Comparison of ENCODE assay signal across 24 cellular contexts in genomic region chr7:79185605-79186004, GRCh38.
DNase-seq lines count a peak whose midpoint lies in the region; ATAC-seq, FAIRE-seq and TF ChIP-seq lines count a peak whose summit lies in the region.
"Had no signal": no experiment of that assay in that cellular context is flagged by ENCODE, and none has a peak within 500 bp of the region (broad histone marks: within the 10 kb centered on the region; RNA-seq: fewer than 3 reads in every experiment).

No MANE protein-coding gene starts in this region.

- no peak overlapping the region for H2BK15ac ChIP-seq in IMR-90 (ENCODE audit: low read depth, low read length)

- H3K4ac ChIP-seq in IMR-90 (ENCODE audit: low read depth, low read length), result no peak overlapping the region

- no peak overlapping the region for H3K4me2 ChIP-seq in IMR-90 (ENCODE audit: low read depth, low read length)
- H3K4me2 ChIP-seq: BLaER1 treated with 17β-estradiol and CSF1 and Interleukin-3, amounts not matched to agents 10 nM and 100 nM; GM23338 had no signal

- POLR2A ChIA-PET in IMR-90 (lab: Charles Lee; ENCODE audit: unreplicated experiment) (no interaction called here), A673 (lab: Charles Lee; ENCODE audit: low non-redundant PET) (no interaction called here)

- H2BK5ac ChIP-seq in IMR-90 (ENCODE audit: low read depth, low read length, poor library complexity, severe bottlenecking), result no peak overlapping the region

- FAIRE-seq in H54 (lab: Jason Lieb, UNC) (peak; percentile 64), D721Med (lab: Jason Lieb, UNC) (no peak)
- FAIRE-seq: A204.1, G401.6 had no signal

- BruUV-seq in IMR-90 (replicated peaks; lab: Mats Ljungman, UMichigan) (no TSS peak), A673 (replicated peaks; lab: Mats Ljungman, UMichigan) (no TSS peak)

- H3K27me3 ChIP-seq in IMR-90 (ENCODE audit: control insufficient read depth, insufficient read depth, low read length), result no peaks in the 10 kb centered on the region
- no peaks in the 10 kb centered on the region for H3K27me3 ChIP-seq in foreskin keratinocyte
- no peaks in the 10 kb centered on the region for H3K27me3 ChIP-seq in A673 (replicated peaks; ENCODE audit: insufficient read depth, low read depth, low read length, poor library complexity)
- H3K27me3 ChIP-seq: BLaER1 treated with 17β-estradiol and CSF1 and Interleukin-3, amounts not matched to agents 10 nM and 100 nM; MG63 had no signal

- TF ChIP-seq POLR2A in H54 (IDR thresholded peaks at IDR 0.05; ENCODE audit: low read depth, low read length) (no peak), IMR-90 (IDR thresholded peaks at IDR 0.05; ENCODE audit: low read depth, low read length) (no peak)

- H3K14ac ChIP-seq in IMR-90 (replicated peaks; ENCODE audit: low read depth, low read length), result no peak overlapping the region

- H2AFZ ChIP-seq in IMR-90 (replicated peaks; ENCODE audit: low read length, poor library complexity), result no peak overlapping the region
- H2AFZ ChIP-seq: GM23338 had no signal

- TF ChIP-seq CTCF in IMR-90 (conservative IDR thresholded peaks at IDR 0.05; ENCODE audit: low read depth, low read length) (no peak), foreskin keratinocyte (conservative IDR thresholded peaks at IDR 0.05) (no peak), A673 (conservative IDR thresholded peaks at IDR 0.05; ENCODE audit: low read depth, low read length) (no peak), D721Med (IDR thresholded peaks at IDR 0.05; ENCODE audit: insufficient read depth, missing control alignments) (no peak)

- dilution Hi-C loops in IMR-90 (cut with HindIII; ENCODE audit: low sequenced_read_pairs, unreplicated experiment), result no loop called here

- H3K4me1 ChIP-seq in IMR-90 (ENCODE audit: control insufficient read depth, insufficient read depth, low read length), result no peaks in the 10 kb centered on the region
- H3K4me1 ChIP-seq in foreskin keratinocyte, result peaks cover 29% of the 10 kb centered on the region
- no peaks in the 10 kb centered on the region for H3K4me1 ChIP-seq in A673 (ENCODE audit: insufficient read depth, low read length, poor library complexity, severe bottlenecking)

- no peak overlapping the region for H3K23ac ChIP-seq in IMR-90 (ENCODE audit: low read depth, low read length)

- H4K8ac ChIP-seq in IMR-90 (ENCODE audit: low read depth in 2 of 2, low read length in 2 of 2), result no peak overlapping the region

- ATAC-seq in IMR-90 (ENCODE audit: low read depth) (no peak), foreskin keratinocyte (peak; percentile 99), HG03457 (IDR thresholded peaks at IDR 0.05; ENCODE audit: unreplicated experiment) (no peak)
- ATAC-seq: GM23338 had no signal

- H3K56ac ChIP-seq in IMR-90 (ENCODE audit: extremely low read depth, insufficient read depth, low read length), result no peak overlapping the region

- no peak overlapping the region for H4K91ac ChIP-seq in IMR-90 (ENCODE audit: insufficient read depth, low read depth, low read length)

- no peaks in the 10 kb centered on the region for H3K9me3 ChIP-seq in IMR-90 (ENCODE audit: control insufficient read depth, insufficient read depth, low read length)
- no peaks in the 10 kb centered on the region for H3K9me3 ChIP-seq in A673 (ENCODE audit: low read depth, low read length, poor library complexity, severe bottlenecking)
- H3K9me3 ChIP-seq: HAP-1, MG63 had no signal

- DNase-seq in H54 (ENCODE audit: insufficient read length, low spot score) (no peak), IMR-90 (peak; percentile 20), amniotic epithelial cell (ENCODE audit: low read depth) (peak; percentile 24), foreskin keratinocyte (peak; percentile 98 to 99), A673 (ENCODE audit: low spot score) (no peak), NCI-H82 (lab: John Stamatoyannopoulos, UW) (no peak), D721Med (ENCODE audit: insufficient read length, low spot score) (no peak)
- DNase-seq: AML-193; CD4-positive, alpha-beta T cell; DMS53; KBM-7; MG63; NCI-H1105 treated with DMSO at 0.1 percent for 48 hours; NCI-H146; NCI-H1930; NCI-H2107; SHP77; T-helper 1 cell had no signal

- no peak overlapping the region for H2BK20ac ChIP-seq in IMR-90 (ENCODE audit: low read depth, low read length)

- intact Hi-C loops in IMR-90 (cut with micrococcal nuclease), result no loop called here
- intact Hi-C loops in A673 (cut with micrococcal nuclease; ENCODE audit: unreplicated experiment), result no loop called here

- no peaks in the 10 kb centered on the region for H4K20me1 ChIP-seq in IMR-90 (ENCODE audit: insufficient read depth, low read length)
- H4K20me1 ChIP-seq: BLaER1 treated with 17β-estradiol and CSF1 and Interleukin-3, amounts not matched to agents 10 nM and 100 nM had no signal

- CTCF ChIA-PET in IMR-90 (lab: Yijun Ruan, JAX) (no interaction called here), A673 (lab: Charles Lee) (no interaction called here)

- TF ChIP-seq RAD21 in IMR-90 (IDR thresholded peaks at IDR 0.05; ENCODE audit: low read length), result no peak

- H4K5ac ChIP-seq in IMR-90 (ENCODE audit: low read depth, low read length), result no peak overlapping the region

- H3K18ac ChIP-seq in IMR-90 (ENCODE audit: low read depth, low read length), result no peak overlapping the region

- in situ Hi-C loops in IMR-90 (cut with MboI; ENCODE audit: low sequenced_read_pairs), result no loop called here

- H2AK9ac ChIP-seq in IMR-90 (replicated peaks; ENCODE audit: low read depth, low read length, poor library complexity), result no peak overlapping the region

- H3K79me1 ChIP-seq in IMR-90 (ENCODE audit: low read depth in 1 of 2, low read length in 2 of 2), result peaks cover 0 to 4% of the 10 kb centered on the region in 2 experiments; a peak in 2 of 4 replicates

- no peak overlapping the region for H3K9ac ChIP-seq in IMR-90 (ENCODE audit: low read depth, low read length)
- H3K9ac ChIP-seq: BLaER1 treated with 17β-estradiol and CSF1 and Interleukin-3, amounts not matched to agents 10 nM and 100 nM had no signal

- no peak overlapping the region for H3K27ac ChIP-seq in IMR-90 (ENCODE audit: insufficient read depth, low read length)
- no peak overlapping the region for H3K27ac ChIP-seq in foreskin keratinocyte
- no peak overlapping the region for H3K27ac ChIP-seq in A673 (ENCODE audit: low read depth, low read length, poor library complexity, severe bottlenecking)
- H3K27ac ChIP-seq: BLaER1 treated with 17β-estradiol and CSF1 and Interleukin-3, amounts not matched to agents 10 nM and 100 nM had no signal

- H2AK5ac ChIP-seq in IMR-90 (ENCODE audit: low read depth, low read length), result no peak overlapping the region

- H3K4me3 ChIP-seq in IMR-90 (ENCODE audit: insufficient read depth, low read depth, low read length), result no peak overlapping the region
- H3K4me3 ChIP-seq in A673 (ENCODE audit: low read depth, low read length, poor library complexity, severe bottlenecking), result no peak overlapping the region
- H3K4me3 ChIP-seq: BLaER1 treated with 17β-estradiol and CSF1 and Interleukin-3, amounts not matched to agents 10 nM and 100 nM; GM23338; HAP-1; MG63 had no signal

- H3K36me3 ChIP-seq in IMR-90 (ENCODE audit: control insufficient read depth, insufficient read depth, low read length) (no peaks in the 10 kb centered on the region), A673 (ENCODE audit: insufficient read depth, low read length, poor library complexity, severe bottlenecking) (no peaks in the 10 kb centered on the region)
- H3K36me3 ChIP-seq: BLaER1 treated with 17β-estradiol and CSF1 and Interleukin-3, amounts not matched to agents 10 nM and 100 nM; HAP-1; MG63 had no signal

- H2BK120ac ChIP-seq in IMR-90 (ENCODE audit: low read depth, low read length), result no peak overlapping the region

- H3K9me1 ChIP-seq in IMR-90 (ENCODE audit: insufficient read depth, low read length), result no peaks in the 10 kb centered on the region

- WGBS in IMR-90 (ENCODE audit: extremely low coverage in 2 of 2, insufficient read length in 1 of 2), 2 experiments, result no CpG with 5 or more reads among the region's 2 CpGs

TF ChIP-seq in IMR-90, 13 proteins besides CTCF, POLR2A, EP300 and RAD21:
- TF ChIP-seq NFE2L2 (IDR thresholded peaks at IDR 0.05; ENCODE audit: low read depth, low read length) (no peak), FOS (IDR thresholded peaks at IDR 0.05; ENCODE audit: low read depth, low read length) (no peak), SMC3 (IDR thresholded peaks at IDR 0.05; ENCODE audit: low read depth, low read length) (no peak), MAZ (IDR thresholded peaks at IDR 0.05; ENCODE audit: borderline replicate concordance, low read depth, low read length) (no peak), BHLHE40 (IDR thresholded peaks at IDR 0.05; ENCODE audit: low read depth, low read length) (no peak), MAFK (IDR thresholded peaks at IDR 0.05; ENCODE audit: low read depth, low read length) (no peak), CHD1 (IDR thresholded peaks at IDR 0.05; ENCODE audit: low read depth, low read length) (no peak), RCOR1 (IDR thresholded peaks at IDR 0.05; ENCODE audit: insufficient replicate concordance, low read length) (no peak), RFX5 (IDR thresholded peaks at IDR 0.05; ENCODE audit: low read depth, low read length) (no peak), MXI1 (IDR thresholded peaks at IDR 0.05; ENCODE audit: borderline replicate concordance, low read depth, low read length) (no peak)
- TF ChIP-seq, protein P1, sequence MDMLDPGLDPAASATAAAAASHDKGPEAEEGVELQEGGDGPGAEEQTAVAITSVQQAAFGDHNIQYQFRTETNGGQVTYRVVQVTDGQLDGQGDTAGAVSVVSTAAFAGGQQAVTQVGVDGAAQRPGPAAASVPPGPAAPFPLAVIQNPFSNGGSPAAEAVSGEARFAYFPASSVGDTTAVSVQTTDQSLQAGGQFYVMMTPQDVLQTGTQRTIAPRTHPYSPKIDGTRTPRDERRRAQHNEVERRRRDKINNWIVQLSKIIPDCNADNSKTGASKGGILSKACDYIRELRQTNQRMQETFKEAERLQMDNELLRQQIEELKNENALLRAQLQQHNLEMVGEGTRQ (IDR thresholded peaks at IDR 0.05; ENCODE audit: low read depth, low read length), result no peak
- TF ChIP-seq, protein P2, sequence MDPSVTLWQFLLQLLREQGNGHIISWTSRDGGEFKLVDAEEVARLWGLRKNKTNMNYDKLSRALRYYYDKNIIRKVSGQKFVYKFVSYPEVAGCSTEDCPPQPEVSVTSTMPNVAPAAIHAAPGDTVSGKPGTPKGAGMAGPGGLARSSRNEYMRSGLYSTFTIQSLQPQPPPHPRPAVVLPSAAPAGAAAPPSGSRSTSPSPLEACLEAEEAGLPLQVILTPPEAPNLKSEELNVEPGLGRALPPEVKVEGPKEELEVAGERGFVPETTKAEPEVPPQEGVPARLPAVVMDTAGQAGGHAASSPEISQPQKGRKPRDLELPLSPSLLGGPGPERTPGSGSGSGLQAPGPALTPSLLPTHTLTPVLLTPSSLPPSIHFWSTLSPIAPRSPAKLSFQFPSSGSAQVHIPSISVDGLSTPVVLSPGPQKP (IDR thresholded peaks at IDR 0.05; ENCODE audit: borderline replicate concordance, low read depth, low read length), result no peak
TF ChIP-seq in IMR-90: peak in this region for 0.

Comparison
In these comparisons a context has a peak if more than half of its experiments do, and no peak if none do; other contexts are left out.
1. DNase-seq: peak in IMR-90 (single experiment), amniotic epithelial cell (single experiment) and foreskin keratinocyte (2 of 2); none in H54 (single experiment), A673 (single experiment), NCI-H82 (single experiment) and D721Med (single experiment).